In genomic region chrX:68881911-68882310, GRCh38 we compare ENCODE assay signal across 34 cellular contexts.
"Had no signal": no experiment of that assay in that cellular context is flagged by ENCODE, and none has a peak within 500 bp of the region (broad histone marks: within the 10 kb centered on the region; RNA-seq: fewer than 3 reads in every experiment).

No MANE protein-coding gene starts in this region.

- ATAC-seq: activated CD4-positive, CD25-positive, alpha-beta regulatory T cell treated with anti-CD3 and anti-CD28 coated beads, Interleukin-2, amount 50 U/mL, for 24 hours; gastrocnemius medialis; left colon; naive thymus-derived CD4-positive, alpha-beta T cell; sciatic nerve had no signal

- H3K36me3 ChIP-seq: adrenal gland, brain microvascular endothelial cell, gastrocnemius medialis, heart left ventricle, neutrophil, prostate gland, thoracic aorta, WERI-Rb-1 had no signal

- H3K27ac ChIP-seq: adrenal gland, brain microvascular endothelial cell, coronary artery, dorsolateral prefrontal cortex, gastrocnemius medialis, heart left ventricle, neutrophil, prostate gland, skin epidermis, thoracic aorta, WERI-Rb-1 had no signal

- H3K9me3 ChIP-seq: adrenal gland, gastrocnemius medialis, heart left ventricle, neutrophil, prostate gland, thoracic aorta had no signal

- H3K4me3 ChIP-seq: adrenal gland, coronary artery, dorsolateral prefrontal cortex, gastrocnemius medialis, heart left ventricle, prostate gland, skin epidermis, thoracic aorta had no signal

- H3K4me1 ChIP-seq: adrenal gland, gastrocnemius medialis, prostate gland had no signal

- H3K27me3 ChIP-seq: brain microvascular endothelial cell, neutrophil had no signal

- DNase-seq: activated CD4-positive, alpha-beta T cell treated with anti-CD3 and anti-CD28 coated beads for 48 hours; activated CD4-positive, alpha-beta T cell treated with anti-CD3 and anti-CD28 coated beads, Interleukin-2, amount 50 U/mL, for 48 hours; activated CD8-positive, alpha-beta memory T cell treated with anti-CD3 and anti-CD28 coated beads for 24 hours; activated effector memory CD4-positive, alpha-beta T cell treated with anti-CD3 and anti-CD28 coated beads, Interleukin-2, amount 50 U/mL, for 16 hours; activated naive CD4-positive, alpha-beta T cell treated with anti-CD3 and anti-CD28 coated beads for 36 hours; activated naive CD8-positive, alpha-beta T cell treated with anti-CD3 and anti-CD28 coated beads for 36 hours; adrenal gland; aorta; brain microvascular endothelial cell; dorsolateral prefrontal cortex; effector memory CD4-positive, alpha-beta T cell; erythroblast; gastrocnemius medialis; heart left ventricle; hypothalamus; immature natural killer cell; kidney; left colon; mammary epithelial cell; midbrain; naive thymus-derived CD4-positive, alpha-beta T cell; retina; stimulated activated CD4-positive, alpha-beta T cell treated with anti-CD3 and anti-CD28 coated beads, Interleukin-12 subunit alpha, Interleukin-12 subunit beta, amount 100 ng/mL, for 4 hours; stimulated activated CD4-positive, alpha-beta T cell treated with anti-CD3 and anti-CD28 coated beads, Interleukin-4, amount 100 ng/mL, for 1 hour; T-helper 9 cell; trophoblast cell; WERI-Rb-1 had no signal
